Comparison of ENCODE assay signal across 27 cellular contexts in genomic region chr10:106502651-106503050, GRCh38.
"Had no signal": no experiment of that assay in that cellular context is flagged by ENCODE, and none has a peak within 500 bp of the region (broad histone marks: within the 10 kb centered on the region; RNA-seq: fewer than 3 reads in every experiment).

No MANE protein-coding gene starts in this region.

- H3K27me3 Mint-ChIP-seq: effector memory CD8-positive, alpha-beta T cell; stimulated activated naive CD8-positive, alpha-beta T cell treated with anti-CD3 and anti-CD28 coated beads, Interleukin-15, amount 100 ng/mL, for 72 hours had no signal

- H3K4me1 ChIP-seq: esophagus squamous epithelium, heart right ventricle, left lung, prostate gland, right atrium auricular region, suprapubic skin, transverse colon, upper lobe of right lung, uterus had no signal

- H3K4me3 ChIP-seq: esophagus squamous epithelium, heart right ventricle, left lung, prostate gland, right atrium auricular region, smooth muscle cell, suprapubic skin, transverse colon, upper lobe of right lung, uterus had no signal

- H3K4me2 ChIP-seq: smooth muscle cell had no signal

- H3K36me3 ChIP-seq: esophagus squamous epithelium, heart right ventricle, left lung, prostate gland, right atrium auricular region, suprapubic skin, transverse colon, upper lobe of right lung, uterus had no signal

- DNase-seq: cortex of kidney; effector memory CD8-positive, alpha-beta T cell; erythroblast; esophagus squamous epithelium; foreskin melanocyte; glutamatergic neuron; heart right ventricle; hippocampal formation; left cardiac atrium; left lung; naive thymus-derived CD8-positive, alpha-beta T cell; nephron progenitor cell; nucleus accumbens; stimulated activated CD4-positive, alpha-beta T cell treated with anti-CD3 and anti-CD28 coated beads, Interleukin-12 subunit alpha, Interleukin-12 subunit beta, amount 100 ng/mL, for 4 hours; stimulated activated CD4-positive, alpha-beta T cell treated with anti-CD3 and anti-CD28 coated beads, Interleukin-1b, Interleukin-23, amount 100 ng/mL, for 48 hours; stimulated activated CD4-positive, alpha-beta T cell treated with anti-CD3 and anti-CD28 coated beads, Interleukin-4, amount 100 ng/mL, for 1 hour; stimulated activated CD8-positive, alpha-beta memory T cell treated with anti-CD3 and anti-CD28 coated beads, Interleukin-4, amount 100 ng/mL, for 48 hours; stimulated activated naive CD4-positive, alpha-beta T cell; stimulated activated naive CD8-positive, alpha-beta T cell treated with anti-CD3 and anti-CD28 coated beads, Interleukin-15, amount 100 ng/mL, for 72 hours; transverse colon; upper lobe of right lung; uterus had no signal

- H3K9me3 ChIP-seq: esophagus squamous epithelium, heart right ventricle, left lung, prostate gland, right atrium auricular region, suprapubic skin, transverse colon, upper lobe of right lung, uterus had no signal

- H3K27me3 ChIP-seq: esophagus squamous epithelium, heart right ventricle, left lung, right atrium auricular region, suprapubic skin, transverse colon, upper lobe of right lung, uterus had no signal

- H3K36me3 Mint-ChIP-seq: naive thymus-derived CD8-positive, alpha-beta T cell had no signal

- H3K27ac ChIP-seq: esophagus squamous epithelium, heart right ventricle, left lung, prostate gland, right atrium auricular region, suprapubic skin, transverse colon, upper lobe of right lung, uterus had no signal

- ATAC-seq: effector memory CD8-positive, alpha-beta T cell; heart right ventricle; left cardiac atrium; left lung; naive thymus-derived CD8-positive, alpha-beta T cell; sciatic nerve; stimulated activated naive CD8-positive, alpha-beta T cell treated with anti-CD3 and anti-CD28 coated beads, Interleukin-15, amount 100 ng/mL, for 72 hours; upper lobe of right lung had no signal

- H3K4me3 Mint-ChIP-seq: effector memory CD8-positive, alpha-beta T cell; naive thymus-derived CD8-positive, alpha-beta T cell; nephron progenitor cell; stimulated activated naive CD8-positive, alpha-beta T cell treated with anti-CD3 and anti-CD28 coated beads, Interleukin-15, amount 100 ng/mL, for 72 hours had no signal

- H3K4me1 Mint-ChIP-seq: naive thymus-derived CD8-positive, alpha-beta T cell; stimulated activated naive CD8-positive, alpha-beta T cell treated with anti-CD3 and anti-CD28 coated beads, Interleukin-15, amount 100 ng/mL, for 72 hours had no signal

- H3K27ac Mint-ChIP-seq: effector memory CD8-positive, alpha-beta T cell; naive thymus-derived CD8-positive, alpha-beta T cell; nephron progenitor cell; stimulated activated naive CD8-positive, alpha-beta T cell treated with anti-CD3 and anti-CD28 coated beads, Interleukin-15, amount 100 ng/mL, for 72 hours had no signal
